ENCODE assay signal across 21 cellular contexts in genomic region chr13:99725644-99726043, GRCh38.
DNase-seq lines count a peak whose midpoint lies in the region; ATAC-seq and TF ChIP-seq lines count a peak whose summit lies in the region.
"Had no signal": no experiment of that assay in that cellular context is flagged by ENCODE, and none has a peak within 500 bp of the region (broad histone marks: within the 10 kb centered on the region; RNA-seq: fewer than 3 reads in every experiment).

No MANE protein-coding gene starts in this region.

- H3K27me3 Mint-ChIP-seq in H9 (ENCODE audit: low read depth) (no peaks in the 10 kb centered on the region; the same call in 1 of the 2 replicates), WTC11 (ENCODE audit: low read depth) (no peaks in the 10 kb centered on the region)
- no peaks in the 10 kb centered on the region for H3K27me3 Mint-ChIP-seq in stimulated activated memory B cell treated with anti-CD40 and anti-IgM and Interleukin-4, amounts not matched to agents 10 μg/mL and 1 μg/mL and 100 μg/mL, for 72 hours
- H3K27me3 Mint-ChIP-seq in stimulated activated naive B cell treated with anti-CD40 and anti-IgM and Interleukin-4, amounts not matched to agents 10 μg/mL and 1 μg/mL and 100 μg/mL, for 72 hours, result no peaks in the 10 kb centered on the region

- H3K4me1 Mint-ChIP-seq in H9, result peaks cover 63 to 76% of the 10 kb centered on the region in 2 experiments
- H3K4me1 Mint-ChIP-seq in WTC11, result peaks cover 76% of the 10 kb centered on the region
- H3K4me1 Mint-ChIP-seq in stimulated activated memory B cell treated with anti-CD40 and anti-IgM and Interleukin-4, amounts not matched to agents 10 μg/mL and 1 μg/mL and 100 μg/mL, for 72 hours, result peaks cover 26% of the 10 kb centered on the region
- H3K4me1 Mint-ChIP-seq in stimulated activated naive B cell treated with anti-CD40 and anti-IgM and Interleukin-4, amounts not matched to agents 10 μg/mL and 1 μg/mL and 100 μg/mL, for 72 hours, result peaks cover 9% of the 10 kb centered on the region in 2 donors

- no peaks in the 10 kb centered on the region for H3F3A ChIP-seq in PC-9 (ENCODE audit: insufficient read depth, low read depth)

- no peaks in the 10 kb centered on the region for H3K9me2 ChIP-seq in PC-9 (ENCODE audit: insufficient read depth)

- no peak for ATAC-seq in WTC11
- ATAC-seq in stimulated activated memory B cell treated with anti-CD40 and anti-IgM and Interleukin-4, amounts not matched to agents 10 μg/mL and 1 μg/mL and 100 μg/mL, for 72 hours, result no peak
- no peak for ATAC-seq in stimulated activated naive B cell treated with anti-CD40 and anti-IgM and Interleukin-4, amounts not matched to agents 10 μg/mL and 1 μg/mL and 100 μg/mL, for 72 hours (replicated peaks)
- ATAC-seq: CD8-positive, alpha-beta T cell; PC-3; SK-N-SH treated with all-trans-retinoic acid at 6 μM for 48 hours had no signal

- TF ChIP-seq CTCF in H9 (conservative IDR thresholded peaks at IDR 0.05) (no peak), WTC11 (IDR thresholded peaks at IDR 0.05) (no peak), PC-9 (conservative IDR thresholded peaks at IDR 0.05) (no peak)

- H4K20me1 ChIP-seq in H9 (ENCODE audit: control insufficient read depth, insufficient read depth, insufficient read length) (no peaks in the 10 kb centered on the region), PC-9 (ENCODE audit: insufficient read depth) (no peaks in the 10 kb centered on the region)
- H4K20me1 ChIP-seq: BLaER1 treated with 17β-estradiol and CSF1 and Interleukin-3, amounts not matched to agents 10 nM and 100 nM had no signal

- peaks cover 15% of the 10 kb centered on the region; the same call in 1 of the 2 replicates for H3K4me1 ChIP-seq in H9 (ENCODE audit: insufficient read depth, low read length)
- peaks cover 32% of the 10 kb centered on the region for H3K4me1 ChIP-seq in iPS-15b (ENCODE audit: control insufficient read depth, insufficient read depth, low read length)
- no peaks in the 10 kb centered on the region for H3K4me1 ChIP-seq in PC-9 (replicated peaks; ENCODE audit: insufficient read depth)

- H3K9me3 Mint-ChIP-seq in H9, result no peaks in the 10 kb centered on the region; a peak in 1 of 5 replicates
- no peaks in the 10 kb centered on the region for H3K9me3 Mint-ChIP-seq in WTC11
- H3K9me3 Mint-ChIP-seq in stimulated activated memory B cell treated with anti-CD40 and anti-IgM and Interleukin-4, amounts not matched to agents 10 μg/mL and 1 μg/mL and 100 μg/mL, for 72 hours, result no peaks in the 10 kb centered on the region
- H3K9me3 Mint-ChIP-seq in stimulated activated naive B cell treated with anti-CD40 and anti-IgM and Interleukin-4, amounts not matched to agents 10 μg/mL and 1 μg/mL and 100 μg/mL, for 72 hours, result no peaks in the 10 kb centered on the region
- H3K9me3 Mint-ChIP-seq: CD8-positive, alpha-beta T cell had no signal

- H3K56ac ChIP-seq in H9 (ENCODE audit: insufficient read length, low read depth, low read length), result no peak overlapping the region

- CTCF ChIA-PET in WTC11 (lab: Charles Lee) (interaction anchor here (1.2 to 1.9 kb wide), 3 partner anchors 41 to 70 kb away, joined by 4 to 8 read pairs (median 4); no protein-coding TSS in a partner anchor), PC-9 (lab: Charles Lee) (no interaction called here)

- intact Hi-C loops in PC-9 (cut with micrococcal nuclease; ENCODE audit: unreplicated experiment), result no loop called here

- peak overlapping the region; percentile 5 to 95 (median 93); a peak in 5 of 7 replicates for H3K27ac Mint-ChIP-seq in H9
- peak overlapping the region; percentile 92 for H3K27ac Mint-ChIP-seq in WTC11
- peak overlapping the region; percentile 18 for H3K27ac Mint-ChIP-seq in stimulated activated memory B cell treated with anti-CD40 and anti-IgM and Interleukin-4, amounts not matched to agents 10 μg/mL and 1 μg/mL and 100 μg/mL, for 72 hours
- no peak overlapping the region for H3K27ac Mint-ChIP-seq in stimulated activated naive B cell treated with anti-CD40 and anti-IgM and Interleukin-4, amounts not matched to agents 10 μg/mL and 1 μg/mL and 100 μg/mL, for 72 hours
- H3K27ac Mint-ChIP-seq: CD8-positive, alpha-beta T cell had no signal

- H3K23me2 ChIP-seq in H9 (ENCODE audit: insufficient read length, low read depth, low read length, poor library complexity, severe bottlenecking), result no peaks in the 10 kb centered on the region

- H3K4me2 ChIP-seq in H9 (ENCODE audit: insufficient read depth, insufficient read length, low read length) (no peak overlapping the region), PC-9 (no peak overlapping the region)
- H3K4me2 ChIP-seq: BLaER1 treated with 17β-estradiol and CSF1 and Interleukin-3, amounts not matched to agents 10 nM and 100 nM had no signal

- H3K27me3 ChIP-seq in H9 (ENCODE audit: insufficient read depth, low read length) (no peaks in the 10 kb centered on the region), iPS-15b (ENCODE audit: control insufficient read depth, insufficient read depth, low read length) (no peaks in the 10 kb centered on the region), PC-9 (ENCODE audit: insufficient read depth, low read depth) (no peaks in the 10 kb centered on the region)
- H3K27me3 ChIP-seq: BLaER1 treated with 17β-estradiol and CSF1 and Interleukin-3, amounts not matched to agents 10 nM and 100 nM had no signal

- H3K79me2 ChIP-seq in H9 (ENCODE audit: insufficient read depth, low read length), result no peaks in the 10 kb centered on the region
- no peaks in the 10 kb centered on the region for H3K79me2 ChIP-seq in PC-9 (ENCODE audit: low read depth)

- WGBS in H9 (ENCODE audit: extremely low coverage, insufficient read length, low lambda C conversion rate), result no CpG with 5 or more reads among the region's 11 CpGs

- H3T11ph ChIP-seq in H9 (ENCODE audit: low read length), result no peak overlapping the region

- no TSS peak for BruUV-seq in PC-9 (replicated peaks; lab: Mats Ljungman, UMichigan)

- no peak overlapping the region for H2BK20ac ChIP-seq in H9 (ENCODE audit: low read depth, low read length, poor library complexity, severe bottlenecking)

- no peaks in the 10 kb centered on the region for H3K79me1 ChIP-seq in H9 (ENCODE audit: insufficient read depth, low read depth, low read length, poor library complexity, severe bottlenecking)

- no peak overlapping the region for H4K5ac ChIP-seq in H9 (ENCODE audit: insufficient read length, low read depth, low read length)

- no peak overlapping the region for H4K8ac ChIP-seq in H9 (replicated peaks; ENCODE audit: insufficient read length, low read depth, low read length)

- no peaks in the 10 kb centered on the region for H3K36me3 ChIP-seq in iPS-15b (ENCODE audit: control insufficient read depth, insufficient read depth, low read length)
- no peaks in the 10 kb centered on the region for H3K36me3 ChIP-seq in PC-9 (ENCODE audit: low read depth)
- H3K36me3 ChIP-seq: BLaER1 treated with 17β-estradiol and CSF1 and Interleukin-3, amounts not matched to agents 10 nM and 100 nM had no signal

- no peak overlapping the region for H2AFZ ChIP-seq in H9 (ENCODE audit: low read length)
- H2AFZ ChIP-seq in PC-9, result no peak overlapping the region

- no peak overlapping the region for H3K18ac ChIP-seq in H9 (ENCODE audit: insufficient read length, low read depth, low read length)

- DNase-seq in H9 (peak; percentile 8), WTC11 (ENCODE audit: low spot score) (no peak), kidney glomerular epithelial cell (lab: John Stamatoyannopoulos, UW) (no peak), PC-9 (no peak)
- no peak for DNase-seq in stimulated activated naive B cell treated with anti-CD40 and anti-IgM and Interleukin-4, amounts not matched to agents 10 μg/mL and 1 μg/mL and 100 μg/mL, for 72 hours
- DNase-seq: Calu3; CD8-positive, alpha-beta T cell; DMS53; HCEC 1CT; KG1; MV-4-11; NCI-H187; NCI-H2107; NCI-H524; PC-3; SIG-M5 had no signal

- H3K9me3 ChIP-seq in H9 (ENCODE audit: control insufficient read depth, low read depth, low read length) (no peaks in the 10 kb centered on the region), iPS-15b (ENCODE audit: control insufficient read depth, insufficient read depth, low read length) (no peaks in the 10 kb centered on the region), PC-9 (ENCODE audit: insufficient read depth, low read depth) (no peaks in the 10 kb centered on the region)
- H3K9me3 ChIP-seq: BLaER1 treated with 17β-estradiol and CSF1 and Interleukin-3, amounts not matched to agents 10 nM and 100 nM had no signal

- H3K4me3 Mint-ChIP-seq in H9, result no peak overlapping the region
- no peak overlapping the region for H3K4me3 Mint-ChIP-seq in WTC11
- no peak overlapping the region for H3K4me3 Mint-ChIP-seq in stimulated activated memory B cell treated with anti-CD40 and anti-IgM and Interleukin-4, amounts not matched to agents 10 μg/mL and 1 μg/mL and 100 μg/mL, for 72 hours
- H3K4me3 Mint-ChIP-seq in stimulated activated naive B cell treated with anti-CD40 and anti-IgM and Interleukin-4, amounts not matched to agents 10 μg/mL and 1 μg/mL and 100 μg/mL, for 72 hours, result no peak overlapping the region
- H3K4me3 Mint-ChIP-seq: CD8-positive, alpha-beta T cell had no signal

- POLR2A ChIA-PET in WTC11 (lab: Charles Lee) (interaction anchor here (0.5 kb wide), 1 partner anchor 23 kb away, joined by 6 read pairs; no protein-coding TSS in a partner anchor), PC-9 (lab: Charles Lee; ENCODE audit: unreplicated experiment) (no interaction called here)

- H3K4me3 ChIP-seq in iPS-15b (ENCODE audit: low read depth, low read length) (no peak overlapping the region), PC-9 (no peak overlapping the region)
- H3K4me3 ChIP-seq: BLaER1 treated with 17β-estradiol and CSF1 and Interleukin-3, amounts not matched to agents 10 nM and 100 nM had no signal

- no peak overlapping the region for H3K14ac ChIP-seq in H9 (ENCODE audit: insufficient read depth, low read length)

- no peak overlapping the region for H2BK15ac ChIP-seq in H9 (ENCODE audit: low read depth, low read length)

- H2BK120ac ChIP-seq in H9 (ENCODE audit: low read depth, low read length, poor library complexity, severe bottlenecking), result no peak overlapping the region

- H4K91ac ChIP-seq in H9 (ENCODE audit: insufficient read length, low read depth, low read length), result no peak overlapping the region

- H2BK12ac ChIP-seq in H9 (ENCODE audit: insufficient read length, low read depth, low read length), result no peak overlapping the region

- no peak overlapping the region for H3K23ac ChIP-seq in H9 (ENCODE audit: insufficient read length, low read depth, low read length)

- H3K9ac ChIP-seq in H9 (ENCODE audit: extremely low read depth, insufficient read length, low read length), result no peak overlapping the region
- H3K9ac ChIP-seq in iPS-15b (ENCODE audit: low read depth, low read length), result peak overlapping the region; percentile 8
- H3K9ac ChIP-seq: BLaER1 treated with 17β-estradiol and CSF1 and Interleukin-3, amounts not matched to agents 10 nM and 100 nM had no signal

- no peak overlapping the region for H3K4ac ChIP-seq in H9 (ENCODE audit: low read depth, low read length)

- no peak overlapping the region for H2BK5ac ChIP-seq in H9 (ENCODE audit: insufficient read length, low read length)

- H3K36me3 Mint-ChIP-seq in H9 (ENCODE audit: insufficient read depth in 1 of 3, low read depth in 3 of 3) (peaks cover 0 to 4% (median 0%) of the 10 kb centered on the region in 3 experiments; a peak in 3 of 7 replicates), WTC11 (no peaks in the 10 kb centered on the region)
- peaks cover 12% of the 10 kb centered on the region for H3K36me3 Mint-ChIP-seq in stimulated activated memory B cell treated with anti-CD40 and anti-IgM and Interleukin-4, amounts not matched to agents 10 μg/mL and 1 μg/mL and 100 μg/mL, for 72 hours
- peaks cover 4 to 7% of the 10 kb centered on the region in 2 donors for H3K36me3 Mint-ChIP-seq in stimulated activated naive B cell treated with anti-CD40 and anti-IgM and Interleukin-4, amounts not matched to agents 10 μg/mL and 1 μg/mL and 100 μg/mL, for 72 hours

- no peak overlapping the region for H2AK5ac ChIP-seq in H9 (ENCODE audit: insufficient read length, low read length)

- no peak overlapping the region for H3K27ac ChIP-seq in H9 (ENCODE audit: insufficient read length, low read depth, low read length)
- H3K27ac ChIP-seq in PC-9, result no peak overlapping the region
- H3K27ac ChIP-seq: BLaER1 treated with 17β-estradiol and CSF1 and Interleukin-3, amounts not matched to agents 10 nM and 100 nM; RWPE1 had no signal
